14 cellular contexts compared by ENCODE assay signal in the genomic region with DNA sequence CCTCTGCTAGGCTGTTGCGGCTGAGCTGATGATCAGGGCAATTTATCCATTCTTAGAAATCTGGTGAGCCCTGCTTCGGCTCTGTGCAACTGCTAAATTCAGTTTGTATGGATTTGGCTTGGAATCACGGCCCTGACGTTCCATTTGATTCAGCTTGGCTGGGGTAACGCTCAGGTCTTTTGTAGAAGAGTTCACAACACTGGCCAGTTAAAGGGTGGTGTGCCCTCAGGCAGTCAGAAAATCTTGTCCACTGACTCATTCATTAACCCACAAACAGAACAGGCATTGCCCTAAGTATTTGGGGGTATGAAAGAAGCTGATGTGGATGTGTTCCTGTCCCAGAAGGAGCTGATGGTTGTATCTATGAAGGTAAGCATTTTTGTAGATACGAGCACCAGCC. TPM values are rescaled to one million over a fixed set of nuclear protein-coding genes. Genes with fewer than 3 reads are reported as not detected.
A peak's percentile ranks its signal among the peaks of the same experiment; 100 is the strongest.
DNase-seq lines count a peak whose midpoint lies in the region; ATAC-seq and TF ChIP-seq lines count a peak whose summit lies in the region.
"Had no signal": no experiment of that assay in that cellular context is flagged by ENCODE, and none has a peak within 500 bp of the region (broad histone marks: within the 10 kb centered on the region; RNA-seq: fewer than 3 reads in every experiment).

No MANE protein-coding gene starts in this region.

- H3K36me3 ChIP-seq in right atrium auricular region (no peaks in the 10 kb centered on the region), heart left ventricle (no peaks in the 10 kb centered on the region)

- no peak overlapping the region for H3K4me3 ChIP-seq in right atrium auricular region
- no peak overlapping the region for H3K4me3 ChIP-seq in heart left ventricle

- in situ Hi-C loops in SK-MEL-5 (cut with HindIII; ENCODE audit: low pct_unique_long_range_greater_than_20kb, low sequenced_read_pairs) = no loop called here
- in situ Hi-C loops in GM13977 (cut with MboI; ENCODE audit: low pct_unique_long_range_greater_than_20kb, low sequenced_read_pairs, unreplicated experiment) = no loop called here

- peaks cover 0 to 25% of the 10 kb centered on the region in 2 donors for H3K4me1 ChIP-seq in right atrium auricular region
- peaks cover 0 to 16% (median 9%) of the 10 kb centered on the region in 12 donors for H3K4me1 ChIP-seq in heart left ventricle

- no peaks in the 10 kb centered on the region for H3K27me3 ChIP-seq in right atrium auricular region
- no peaks in the 10 kb centered on the region for H3K27me3 ChIP-seq in heart left ventricle

- DNase-seq in right atrium auricular region (ENCODE audit: low spot score) = no peak
- no peak for DNase-seq in heart left ventricle
- peak; percentile 55 for DNase-seq in SK-MEL-5 (ENCODE audit: low read depth, low spot score)
- peak; percentile 87 for DNase-seq in foreskin melanocyte
- DNase-seq in GOT3 (lab: John Stamatoyannopoulos, UW) = no peak
- DNase-seq in GM13977 (ENCODE audit: low spot score) = no peak
- DNase-seq: activated CD8-positive, alpha-beta memory T cell treated with anti-CD3 and anti-CD28 coated beads, Interleukin-2, amount 50 U/mL, for 48 hours; activated naive CD8-positive, alpha-beta T cell treated with anti-CD3 and anti-CD28 coated beads for 36 hours; DMS 273 treated with DMSO at 0.1 percent for 48 hours; midbrain; NCI-H2171 had no signal

- ATAC-seq in heart left ventricle (no peak), HG03520 (IDR thresholded peaks at IDR 0.05; ENCODE audit: unreplicated experiment) (no peak)

- no peak for TF ChIP-seq POLR2A in heart left ventricle (IDR thresholded peaks at IDR 0.05)

- 91 to 98% (median 96%) methylated on average over 6 of the region's 6 CpGs for WGBS in heart left ventricle, 4 donors

- intact Hi-C loops in heart left ventricle (cut with DNase I) = no loop called here

- no peaks in the 10 kb centered on the region for H3K9me3 ChIP-seq in right atrium auricular region
- H3K9me3 ChIP-seq in heart left ventricle = no peaks in the 10 kb centered on the region

- TF ChIP-seq CTCF in right atrium auricular region (IDR thresholded peaks at IDR 0.05) = no peak
- TF ChIP-seq CTCF in heart left ventricle (IDR thresholded peaks at IDR 0.05) = no peak
- no peak for TF ChIP-seq CTCF in GM13977 (IDR thresholded peaks at IDR 0.05; ENCODE audit: extremely low read depth, insufficient read depth, missing control alignments)

- H3K27ac ChIP-seq in right atrium auricular region = peak overlapping the region; percentile 59 to 69
- H3K27ac ChIP-seq in heart left ventricle = peak overlapping the region in 1 of 12 donors; percentile 18
- H3K27ac ChIP-seq in temporal lobe (ENCODE audit: low read depth, low read length) = peak overlapping the region; percentile 95

RNA-seq across cellular contexts. Expression of a gene that starts 53.9 kb away (rescaled TPM):
- total RNA-seq in right atrium auricular region (10 to 100 TPM; 43.1 to 54.8 TPM), heart left ventricle (10 to 100 TPM in 6 of 9 donors, 1 to 10 TPM in 3; 8.1 to 26.8 (median 13.4) TPM), temporal lobe (66.6 TPM)
- polyA plus RNA-seq in heart left ventricle = 1 to 10 TPM; 1.4 to 9.1 TPM
- 3.7 TPM in 2 replicates for total RNA-seq in SK-MEL-5 (2014; rRNA removed; shearing (Covaris generic))
- polyA plus RNA-seq in SK-MEL-5 (2015; cell fraction: cytosol; rRNA removed) = 19.9 and 28.0 TPM in 2 replicates
- 11.2 and 29.5 TPM in 2 replicates for polyA plus RNA-seq in SK-MEL-5 (2015; cell fraction: nucleus; rRNA removed)
- total RNA-seq: A673 had no signal

Comparison
In these comparisons a context has a peak if more than half of its experiments do, and no peak if none do; other contexts are left out.
1. DNase-seq: peak in SK-MEL-5 (single experiment) and foreskin melanocyte (single experiment); none in right atrium auricular region (single experiment), heart left ventricle (0 of 5), GOT3 (single experiment) and GM13977 (single experiment).